9 cellular contexts compared by ENCODE assay signal in genomic region chr13:41502676-41503075, GRCh38. TPM values are rescaled to one million over a fixed set of nuclear protein-coding genes. Genes with fewer than 3 reads are reported as not detected.
DNase-seq lines count a peak whose midpoint lies in the region; ATAC-seq and TF ChIP-seq lines count a peak whose summit lies in the region.
"Had no signal": no experiment of that assay in that cellular context is flagged by ENCODE, and none has a peak within 500 bp of the region (broad histone marks: within the 10 kb centered on the region; RNA-seq: fewer than 3 reads in every experiment).

No MANE protein-coding gene starts in this region.

- DNase-seq in activated CD4-positive, alpha-beta T cell treated with anti-CD3 and anti-CD28 coated beads, Interleukin-2, amount 10 ng/mL, durations not matched to agents 7 days and 5 days = peak; percentile 26
- no peak for DNase-seq in activated CD4-positive, alpha-beta T cell treated with anti-CD3 and anti-CD28 coated beads for 1 hour
- DNase-seq in naive B cell = peak; percentile 44
- no peak for DNase-seq in HEK293T (ENCODE audit: extremely low spot score)
- no peak for DNase-seq in sigmoid colon
- no peak for DNase-seq in mucosa of gallbladder (ENCODE audit: low spot score)

- no peak overlapping the region for H3K4me3 Mint-ChIP-seq in activated CD4-positive, alpha-beta T cell treated with anti-CD3 and anti-CD28 coated beads, Interleukin-2, amount 10 ng/mL, durations not matched to agents 7 days and 5 days
- peak overlapping the region in 6 of 8 donors; percentile 7 to 74 (median 62) for H3K4me3 Mint-ChIP-seq in naive B cell
- H3K4me3 Mint-ChIP-seq: mesothelial cell of epicardium had no signal

- ATAC-seq in GM21737 (IDR thresholded peaks at IDR 0.05; ENCODE audit: unreplicated experiment) (peak; percentile 59), HG03469 (IDR thresholded peaks at IDR 0.05; ENCODE audit: unreplicated experiment) (peak; percentile 47), naive B cell (ENCODE audit: low read depth in 2 of 2) (peak; percentile 81 to 85)

- peaks cover 28% of the 10 kb centered on the region for H3K9me3 Mint-ChIP-seq in activated CD4-positive, alpha-beta T cell treated with anti-CD3 and anti-CD28 coated beads, Interleukin-2, amount 10 ng/mL, durations not matched to agents 7 days and 5 days
- peaks cover 0 to 25% (median 10%) of the 10 kb centered on the region in 7 donors for H3K9me3 Mint-ChIP-seq in naive B cell

- no peak overlapping the region for H3K4me3 ChIP-seq in sigmoid colon

- H3K27ac Mint-ChIP-seq in activated CD4-positive, alpha-beta T cell treated with anti-CD3 and anti-CD28 coated beads, Interleukin-2, amount 10 ng/mL, durations not matched to agents 7 days and 5 days = peak overlapping the region; percentile 62
- H3K27ac Mint-ChIP-seq in naive B cell = peak overlapping the region in 3 of 6 donors; percentile 1 to 59 (median 26)
- H3K27ac Mint-ChIP-seq: mesothelial cell of epicardium had no signal

- intact Hi-C loops in sigmoid colon (cut with DNase I) = no loop called here

- CTCF ChIA-PET in activated CD4-positive, alpha-beta T cell treated with anti-CD3 and anti-CD28 coated beads, Interleukin-2, amount 10 ng/mL, durations not matched to agents 7 days and 5 days (lab: Charles Lee) = no interaction called here
- CTCF ChIA-PET in HEK293T (lab: Yijun Ruan, JAX) = no interaction called here

- H3K36me3 ChIP-seq in sigmoid colon = no peaks in the 10 kb centered on the region

- TF ChIP-seq EP300 in sigmoid colon (IDR thresholded peaks at IDR 0.05) = no peak

- H3K27me3 ChIP-seq in sigmoid colon = no peaks in the 10 kb centered on the region

- peaks cover 24% of the 10 kb centered on the region for H3K36me3 Mint-ChIP-seq in activated CD4-positive, alpha-beta T cell treated with anti-CD3 and anti-CD28 coated beads, Interleukin-2, amount 10 ng/mL, durations not matched to agents 7 days and 5 days (ENCODE audit: low read depth)
- peaks cover 5 to 16% of the 10 kb centered on the region in 2 donors for H3K36me3 Mint-ChIP-seq in naive B cell
- H3K36me3 Mint-ChIP-seq: mesothelial cell of epicardium had no signal

- no peaks in the 10 kb centered on the region for H3K27me3 Mint-ChIP-seq in activated CD4-positive, alpha-beta T cell treated with anti-CD3 and anti-CD28 coated beads, Interleukin-2, amount 10 ng/mL, durations not matched to agents 7 days and 5 days
- H3K27me3 Mint-ChIP-seq in naive B cell = peaks cover 0 to under 1% (median 0%) of the 10 kb centered on the region in 3 donors

- no peak for TF ChIP-seq CTCF in sigmoid colon (IDR thresholded peaks at IDR 0.05)

- no peak overlapping the region for H3K27ac ChIP-seq in sigmoid colon

- H3K4me1 ChIP-seq in sigmoid colon = no peaks in the 10 kb centered on the region

- POLR2A ChIA-PET in activated CD4-positive, alpha-beta T cell treated with anti-CD3 and anti-CD28 coated beads, Interleukin-2, amount 10 ng/mL, durations not matched to agents 7 days and 5 days (lab: Charles Lee) = no interaction called here
- POLR2A ChIA-PET in HEK293T (lab: Yijun Ruan, JAX) = no interaction called here

- no peak for TF ChIP-seq POLR2A in sigmoid colon (IDR thresholded peaks at IDR 0.05)

- H3K4me1 Mint-ChIP-seq in activated CD4-positive, alpha-beta T cell treated with anti-CD3 and anti-CD28 coated beads, Interleukin-2, amount 10 ng/mL, durations not matched to agents 7 days and 5 days = peaks cover 50% of the 10 kb centered on the region
- peaks cover 42 to 47% (median 47%) of the 10 kb centered on the region in 3 donors for H3K4me1 Mint-ChIP-seq in naive B cell
- H3K4me1 Mint-ChIP-seq: mesothelial cell of epicardium had no signal

- H3K9me3 ChIP-seq in sigmoid colon = peaks cover 0 to 4% (median 0%) of the 10 kb centered on the region in 4 donors

- 69 to 85% methylated on average over 9 of the region's 9 CpGs for WGBS in sigmoid colon, 2 donors

TF ChIP-seq in HEK293T, 16 proteins besides CTCF, POLR2A, EP300 and RAD21:
- no peak for TF ChIP-seq FOXM1 (IDR thresholded peaks at IDR 0.05; ENCODE audit: borderline replicate concordance)
- no peak for TF ChIP-seq ZNF384 (IDR thresholded peaks at IDR 0.05)
- no peak for TF ChIP-seq NFRKB (IDR thresholded peaks at IDR 0.05)
- TF ChIP-seq PKNOX1 (IDR thresholded peaks at IDR 0.05) = no peak
- no peak for TF ChIP-seq HDGF (IDR thresholded peaks at IDR 0.05; ENCODE audit: borderline replicate concordance)
- no peak for TF ChIP-seq TARDBP (IDR thresholded peaks at IDR 0.05)
- TF ChIP-seq ELF4 (IDR thresholded peaks at IDR 0.05) = no peak
- TF ChIP-seq FOXA1 (IDR thresholded peaks at IDR 0.05) = no peak
- no peak for TF ChIP-seq L3MBTL2 (conservative IDR thresholded peaks at IDR 0.05)

RNA-seq across cellular contexts. Expression of gene RGCC, which starts 45.3 kb away (rescaled TPM):
- total RNA-seq in activated CD4-positive, alpha-beta T cell treated with anti-CD3 and anti-CD28 coated beads, Interleukin-2, amount 10 ng/mL, durations not matched to agents 7 days and 5 days = 10 to 100 TPM; 39.2 to 40.8 TPM
- 1 to 10 TPM in 4 of 6 donors, under 1 TPM in 1, not detected in 1; 0.88 to 7.7 (median 2.5) TPM for polyA plus RNA-seq in naive B cell (ENCODE audit: low read depth in 6 of 6)
- 10 to 100 TPM; 30.4 to 65.3 (median 43.3) TPM for total RNA-seq in sigmoid colon
- polyA plus RNA-seq in sigmoid colon = 10 to 100 TPM in 1 of 3 donors, 1 to 10 TPM in 2; 8.3 to 11.3 (median 8.4) TPM
- total RNA-seq in mucosa of gallbladder = 38.8 TPM

Comparison
In these comparisons a context has a peak if more than half of its experiments do, and no peak if none do; other contexts are left out.
1. DNase-seq: peak in activated CD4-positive, alpha-beta T cell treated with anti-CD3 and anti-CD28 coated beads, Interleukin-2, amount 10 ng/mL, durations not matched to agents 7 days and 5 days (single experiment) and naive B cell (single experiment); none in activated CD4-positive, alpha-beta T cell treated with anti-CD3 and anti-CD28 coated beads for 1 hour (single experiment), HEK293T (single experiment), sigmoid colon (single experiment) and mucosa of gallbladder (single experiment).
2. Peak in every context shown above with its lines, with median percentiles within 50 percentile points of each other: ATAC-seq.